In genomic region chr5:103258957-103259704, GRCh38 we compare ENCODE assay signal across 1 cellular context.
A peak's percentile ranks its signal among the peaks of the same experiment; 100 is the strongest.
TF ChIP-seq lines count a peak whose summit lies in the region.

No MANE protein-coding gene starts in this region.

TF ChIP-seq in K562, 482 proteins besides CTCF, POLR2A, EP300 and RAD21 (continued from another document and continues in another):
- TF ChIP-seq ATF2 (CRISPR knock-in tag; IDR thresholded peaks at IDR 0.05): no peak
- TF ChIP-seq TCFL5 (CRISPR knock-in tag; conservative IDR thresholded peaks at IDR 0.05): no peak
- 0 out of 2 replicates have a peak, but pooled peaks have one; percentile 18 for TF ChIP-seq ZKSCAN1 (IDR thresholded peaks at IDR 0.05; ENCODE audit: low read depth, low read length)
- no peak for TF ChIP-seq PATZ1 (CRISPR knock-in tag; IDR thresholded peaks at IDR 0.05; ENCODE audit: borderline replicate concordance)
- no peak for TF ChIP-seq LEF1 (IDR thresholded peaks at IDR 0.05)
- no peak for TF ChIP-seq PHTF2 (CRISPR knock-in tag; IDR thresholded peaks at IDR 0.05)
- TF ChIP-seq EGR1 (conservative IDR thresholded peaks at IDR 0.05): peak; percentile 85
- TF ChIP-seq POU5F1 (IDR thresholded peaks at IDR 0.05; ENCODE audit: borderline replicate concordance, low read depth, low read length, partially characterized antibody): no peak
- TF ChIP-seq NR0B1 (IDR thresholded peaks at IDR 0.05; ENCODE audit: partially characterized antibody): no peak
- TF ChIP-seq TFAP4 (CRISPR knock-in tag; IDR thresholded peaks at IDR 0.05; ENCODE audit: borderline replicate concordance): peak; percentile 35; the same call in 1 of the 2 replicates
- no peak for TF ChIP-seq NFATC3 (IDR thresholded peaks at IDR 0.05)
- TF ChIP-seq USF1 (CRISPR knock-in tag; IDR thresholded peaks at IDR 0.05): no peak
- peak; percentile 31; the same call in 1 of the 2 replicates for TF ChIP-seq ZNF274 (IDR thresholded peaks at IDR 0.05; ENCODE audit: borderline replicate concordance, low read depth, low read length)
- no peak for TF ChIP-seq STAG1 (CRISPR knock-in tag; IDR thresholded peaks at IDR 0.05; ENCODE audit: borderline replicate concordance)
- no peak for TF ChIP-seq ADNP (tag; IDR thresholded peaks at IDR 0.05)
- no peak for TF ChIP-seq ZNF316 (IDR thresholded peaks at IDR 0.05)
- no peak for TF ChIP-seq BRD9 (IDR thresholded peaks at IDR 0.05; ENCODE audit: low read depth, partially characterized antibody)
- TF ChIP-seq ZHX1 (conservative IDR thresholded peaks at IDR 0.05; ENCODE audit: low read length): no peak
- no peak for TF ChIP-seq ZNF12 (CRISPR knock-in tag; IDR thresholded peaks at IDR 0.05)
- no peak for TF ChIP-seq HNRNPLL (IDR thresholded peaks at IDR 0.05; ENCODE audit: low read depth, low read length, poor library complexity, severe bottlenecking)
- TF ChIP-seq TAF7 (tag; IDR thresholded peaks at IDR 0.05): no peak
- no peak for TF ChIP-seq KAT8 (IDR thresholded peaks at IDR 0.05; ENCODE audit: low read depth)
- TF ChIP-seq RBM14 (IDR thresholded peaks at IDR 0.05; ENCODE audit: borderline replicate concordance, insufficient read depth, low read depth, low read length): 0 out of 2 replicates have a peak, but pooled peaks have one; percentile 16
- peak; percentile 63; the same call in 1 of the 2 replicates for TF ChIP-seq BHLHE40 (IDR thresholded peaks at IDR 0.05; ENCODE audit: low read length)
- TF ChIP-seq SRSF7 (optimal IDR thresholded peaks at IDR 0.05; ENCODE audit: low read depth, low read length): no peak
- no peak for TF ChIP-seq GATAD2A (IDR thresholded peaks at IDR 0.05)
- peak; percentile 23; the same call in 1 of the 2 replicates for TF ChIP-seq CREB1 (IDR thresholded peaks at IDR 0.05)
- no peak for TF ChIP-seq CREB1 (CRISPR knock-in tag; IDR thresholded peaks at IDR 0.05)
- TF ChIP-seq ZBTB34 (CRISPR knock-in tag; IDR thresholded peaks at IDR 0.05): no peak
- no peak for TF ChIP-seq NR1H2 (CRISPR knock-in tag; IDR thresholded peaks at IDR 0.05)
- no peak for TF ChIP-seq ZBTB40 (IDR thresholded peaks at IDR 0.05)
- TF ChIP-seq ZBTB40 (CRISPR knock-in tag; IDR thresholded peaks at IDR 0.05): no peak
- no peak for TF ChIP-seq THRAP3 (IDR thresholded peaks at IDR 0.05; ENCODE audit: borderline replicate concordance)
- TF ChIP-seq ZNF212 (CRISPR knock-in tag; IDR thresholded peaks at IDR 0.05): no peak
- TF ChIP-seq ZNF507 (tag; conservative IDR thresholded peaks at IDR 0.05): no peak
- no peak for TF ChIP-seq ZNF445 (CRISPR knock-in tag; IDR thresholded peaks at IDR 0.05; ENCODE audit: low read depth)
- TF ChIP-seq BCL6 (CRISPR knock-in tag; IDR thresholded peaks at IDR 0.05): no peak
- TF ChIP-seq HDGF (IDR thresholded peaks at IDR 0.05): no peak
- 0 out of 4 replicates have a peak, but pooled peaks of 1 of the 2 experiments have one; percentile 27 for TF ChIP-seq MLLT1 (IDR thresholded peaks at IDR 0.05)
- no peak for TF ChIP-seq NR2C1 (IDR thresholded peaks at IDR 0.05)
- no peak for TF ChIP-seq NR2C1 (tag; IDR thresholded peaks at IDR 0.05)
